ENCODE assay signal across 30 cellular contexts in the genomic region with DNA sequence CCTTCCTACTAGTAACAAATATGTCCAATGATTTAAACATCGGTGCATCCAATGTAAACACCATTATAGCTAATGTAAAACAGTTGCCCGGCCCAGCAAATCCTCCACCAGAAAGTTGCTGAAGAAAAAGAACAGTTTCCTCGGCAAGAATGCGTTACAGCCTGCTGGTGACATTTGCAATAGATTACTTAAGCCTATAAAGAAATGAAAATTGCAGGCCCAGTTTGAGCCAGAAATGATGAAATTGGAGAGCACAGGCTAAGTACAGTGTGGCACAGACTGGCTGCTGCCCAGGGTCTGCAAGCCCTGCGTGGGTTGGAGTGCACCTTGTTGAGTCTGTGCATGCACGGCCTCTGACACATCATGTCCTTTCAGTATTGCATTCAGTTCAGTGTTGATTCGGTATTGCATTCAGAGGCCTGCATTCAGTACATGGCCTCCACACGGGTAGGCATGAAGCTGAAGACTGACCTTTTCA.
DNase-seq lines count a peak whose midpoint lies in the region; ATAC-seq and TF ChIP-seq lines count a peak whose summit lies in the region.
"Had no signal": no experiment of that assay in that cellular context is flagged by ENCODE, and none has a peak within 500 bp of the region (broad histone marks: within the 10 kb centered on the region; RNA-seq: fewer than 3 reads in every experiment).

No MANE protein-coding gene starts in this region.

- CTCF ChIA-PET in SK-N-SH (lab: Yijun Ruan, JAX), result no interaction called here
- CTCF ChIA-PET in PC-9 (lab: Charles Lee), result no interaction called here

- peaks cover 0 to 3% (median 2%) of the 10 kb centered on the region in 3 donors for H3K27me3 Mint-ChIP-seq in immature natural killer cell (ENCODE audit: low read depth in 3 of 3)
- H3K27me3 Mint-ChIP-seq in activated naive CD8-positive, alpha-beta T cell treated with anti-CD3 and anti-CD28 coated beads, Interleukin-2, amount 50 U/mL, for 24 hours, result no peaks in the 10 kb centered on the region
- H3K27me3 Mint-ChIP-seq: activated CD8-positive, alpha-beta memory T cell treated with anti-CD3 and anti-CD28 coated beads, Interleukin-2, amount 10 ng/mL, durations not matched to agents 7 days and 5 days; natural killer cell treated with Interleukin-12 subunit alpha and Interleukin-12 subunit beta and Interleukin-15 and Interleukin-18, amount 100 ng/mL, for 72 hours had no signal

- H3K4me1 ChIP-seq in SK-N-SH (ENCODE audit: control insufficient read depth in 1 of 2, insufficient read depth in 2 of 2, low read depth in 1 of 2, low read length in 1 of 2) (peaks cover 0 to 6% of the 10 kb centered on the region in 2 experiments; a peak in 1 of 4 replicates), esophagus muscularis mucosa (peaks cover 0 to 18% (median 17%) of the 10 kb centered on the region in 4 donors), muscle layer of colon (ENCODE audit: insufficient read depth, low read length) (peaks cover 25% of the 10 kb centered on the region), PC-9 (replicated peaks; ENCODE audit: insufficient read depth) (no peaks in the 10 kb centered on the region)
- H3K4me1 ChIP-seq: foreskin keratinocyte had no signal

- no peak overlapping the region for H2AFZ ChIP-seq in SK-N-SH (ENCODE audit: low read depth)
- no peak overlapping the region for H2AFZ ChIP-seq in PC-9

- H3K4me3 Mint-ChIP-seq in immature natural killer cell, result no peak overlapping the region
- no peak overlapping the region for H3K4me3 Mint-ChIP-seq in activated naive CD8-positive, alpha-beta T cell treated with anti-CD3 and anti-CD28 coated beads, Interleukin-2, amount 50 U/mL, for 24 hours
- H3K4me3 Mint-ChIP-seq: activated CD8-positive, alpha-beta memory T cell treated with anti-CD3 and anti-CD28 coated beads, Interleukin-2, amount 10 ng/mL, durations not matched to agents 7 days and 5 days; activated naive CD4-positive, alpha-beta T cell treated with anti-CD3 and anti-CD28 coated beads for 36 hours; endodermal cell; natural killer cell treated with Interleukin-12 subunit alpha and Interleukin-12 subunit beta and Interleukin-15 and Interleukin-18, amount 100 ng/mL, for 72 hours; stimulated activated naive CD8-positive, alpha-beta T cell treated with anti-CD3 and anti-CD28 coated beads, Interleukin-15, Interleukin-2, amounts not matched to agents 100 ng/mL and 50 ng/mL, for 24 hours; WTC11 had no signal

- POLR2A ChIA-PET in SK-N-SH (lab: Yijun Ruan, JAX) (no interaction called here), PC-9 (lab: Charles Lee; ENCODE audit: unreplicated experiment) (no interaction called here)

- no peak for TF ChIP-seq RAD21 in SK-N-SH (IDR thresholded peaks at IDR 0.05; ENCODE audit: low read length)

- H3K27ac Mint-ChIP-seq in immature natural killer cell, result no peak overlapping the region
- no peak overlapping the region for H3K27ac Mint-ChIP-seq in activated naive CD8-positive, alpha-beta T cell treated with anti-CD3 and anti-CD28 coated beads, Interleukin-2, amount 50 U/mL, for 24 hours
- H3K27ac Mint-ChIP-seq: activated CD8-positive, alpha-beta memory T cell treated with anti-CD3 and anti-CD28 coated beads, Interleukin-2, amount 10 ng/mL, durations not matched to agents 7 days and 5 days; activated naive CD4-positive, alpha-beta T cell treated with anti-CD3 and anti-CD28 coated beads for 36 hours; endodermal cell; natural killer cell treated with Interleukin-12 subunit alpha and Interleukin-12 subunit beta and Interleukin-15 and Interleukin-18, amount 100 ng/mL, for 72 hours; stimulated activated naive CD8-positive, alpha-beta T cell treated with anti-CD3 and anti-CD28 coated beads, Interleukin-15, Interleukin-2, amounts not matched to agents 100 ng/mL and 50 ng/mL, for 24 hours; WTC11 had no signal

- H3K27ac ChIP-seq in SK-N-SH (ENCODE audit: low read depth in 2 of 2, low read length in 1 of 2) (no peak overlapping the region), esophagus muscularis mucosa (replicated peaks in 1 of 4) (peak overlapping the region in 3 of 4 donors; percentile 33 to 47 (median 34)), muscle layer of colon (ENCODE audit: low read depth, low read length) (peak overlapping the region; percentile 1), PC-9 (no peak overlapping the region)
- H3K27ac ChIP-seq: foreskin keratinocyte, ovary had no signal

- TF ChIP-seq EP300 in SK-N-SH (IDR thresholded peaks at IDR 0.05; ENCODE audit: borderline replicate concordance in 1 of 2, low read depth in 1 of 2, low read length in 1 of 2) (no peak), esophagus muscularis mucosa (IDR thresholded peaks at IDR 0.05) (no peak)

- no peaks in the 10 kb centered on the region for H3K4me1 Mint-ChIP-seq in immature natural killer cell
- no peaks in the 10 kb centered on the region for H3K4me1 Mint-ChIP-seq in activated naive CD8-positive, alpha-beta T cell treated with anti-CD3 and anti-CD28 coated beads, Interleukin-2, amount 50 U/mL, for 24 hours
- H3K4me1 Mint-ChIP-seq: activated CD8-positive, alpha-beta memory T cell treated with anti-CD3 and anti-CD28 coated beads, Interleukin-2, amount 10 ng/mL, durations not matched to agents 7 days and 5 days; endodermal cell; WTC11 had no signal

- H3K9me3 Mint-ChIP-seq in immature natural killer cell, result peaks cover 0 to 10% (median 3%) of the 10 kb centered on the region in 6 donors
- H3K9me3 Mint-ChIP-seq in activated naive CD8-positive, alpha-beta T cell treated with anti-CD3 and anti-CD28 coated beads, Interleukin-2, amount 50 U/mL, for 24 hours, result peaks cover 3% of the 10 kb centered on the region
- H3K9me3 Mint-ChIP-seq: activated naive CD4-positive, alpha-beta T cell treated with anti-CD3 and anti-CD28 coated beads for 36 hours; endodermal cell had no signal

- H3K36me3 Mint-ChIP-seq in immature natural killer cell, result no peaks in the 10 kb centered on the region
- no peaks in the 10 kb centered on the region for H3K36me3 Mint-ChIP-seq in activated naive CD8-positive, alpha-beta T cell treated with anti-CD3 and anti-CD28 coated beads, Interleukin-2, amount 50 U/mL, for 24 hours (ENCODE audit: low read depth)
- H3K36me3 Mint-ChIP-seq: activated CD8-positive, alpha-beta memory T cell treated with anti-CD3 and anti-CD28 coated beads, Interleukin-2, amount 10 ng/mL, durations not matched to agents 7 days and 5 days; natural killer cell treated with Interleukin-12 subunit alpha and Interleukin-12 subunit beta and Interleukin-15 and Interleukin-18, amount 100 ng/mL, for 72 hours; WTC11 had no signal

- H3K9ac ChIP-seq in SK-N-SH, result no peak overlapping the region
- no peak overlapping the region for H3K9ac ChIP-seq in muscle layer of colon (ENCODE audit: low read length)

- H3K79me2 ChIP-seq in SK-N-SH (ENCODE audit: insufficient read depth) (no peaks in the 10 kb centered on the region), PC-9 (ENCODE audit: low read depth) (no peaks in the 10 kb centered on the region)

- H3F3A ChIP-seq in SK-N-SH (replicated peaks; ENCODE audit: insufficient read depth), result no peaks in the 10 kb centered on the region
- H3F3A ChIP-seq in PC-9 (ENCODE audit: insufficient read depth, low read depth), result 0 out of 2 replicates have a peak, but pooled peaks cover 3% of the 10 kb centered on the region

- intact Hi-C loops in esophagus muscularis mucosa (cut with DNase I), result loop anchor here (10.0 kb wide), 2 partner anchors 161 to 411 kb away; a partner anchor contains a TSS
- intact Hi-C loops in posterior cingulate gyrus (cut with DNase I), result no loop called here
- intact Hi-C loops in PC-9 (cut with micrococcal nuclease; ENCODE audit: unreplicated experiment), result no loop called here

- H3K4me3 ChIP-seq in SK-N-SH (ENCODE audit: low read depth in 2 of 2, low read length in 1 of 2) (no peak overlapping the region), esophagus muscularis mucosa (no peak overlapping the region), muscle layer of colon (ENCODE audit: low read depth in 1 of 2, low read length in 2 of 2) (no peak overlapping the region), PC-9 (no peak overlapping the region)
- H3K4me3 ChIP-seq: ovary had no signal

- no TSS peak for BruUV-seq in PC-9 (replicated peaks; lab: Mats Ljungman, UMichigan)

- no peak for TF ChIP-seq POLR2A in esophagus muscularis mucosa (IDR thresholded peaks at IDR 0.05; ENCODE audit: low read depth)

- H3K9me3 ChIP-seq in SK-N-SH (no peaks in the 10 kb centered on the region), esophagus muscularis mucosa (peaks cover 0 to 5% (median 0%) of the 10 kb centered on the region in 4 donors), muscle layer of colon (ENCODE audit: low read length) (no peaks in the 10 kb centered on the region), PC-9 (ENCODE audit: insufficient read depth, low read depth) (no peaks in the 10 kb centered on the region; the same call in 1 of the 2 replicates)
- H3K9me3 ChIP-seq: BE2C, ovary had no signal

- TF ChIP-seq CTCF in SK-N-SH (IDR thresholded peaks at IDR 0.05) (no peak), esophagus muscularis mucosa (IDR thresholded peaks at IDR 0.05) (no peak), PC-9 (conservative IDR thresholded peaks at IDR 0.05) (no peak)

- H3K9me2 ChIP-seq in SK-N-SH (no peaks in the 10 kb centered on the region), PC-9 (ENCODE audit: insufficient read depth) (no peaks in the 10 kb centered on the region)

- H3K36me3 ChIP-seq in SK-N-SH (replicated peaks in 1 of 2; ENCODE audit: control insufficient read depth in 1 of 2, insufficient read depth in 2 of 2, low read length in 1 of 2), result no peaks in the 10 kb centered on the region
- H3K36me3 ChIP-seq in esophagus muscularis mucosa, result no peaks in the 10 kb centered on the region
- no peaks in the 10 kb centered on the region for H3K36me3 ChIP-seq in muscle layer of colon (ENCODE audit: insufficient read depth, low read length)
- no peaks in the 10 kb centered on the region for H3K36me3 ChIP-seq in PC-9 (ENCODE audit: low read depth)
- H3K36me3 ChIP-seq: BE2C, ovary had no signal

- no peak for DNase-seq in SK-N-SH
- peak; percentile 81 for DNase-seq in esophagus muscularis mucosa (ENCODE audit: extremely low spot score)
- DNase-seq in posterior cingulate gyrus, result no peak
- DNase-seq in immature natural killer cell, result no peak
- no peak for DNase-seq in activated naive CD8-positive, alpha-beta T cell treated with anti-CD3 and anti-CD28 coated beads, Interleukin-2, amount 50 U/mL, for 24 hours
- no peak for DNase-seq in PC-9
- DNase-seq: 8988T; activated CD4-positive, alpha-beta T cell treated with anti-CD3 and anti-CD28 coated beads, Interleukin-2, amount 50 U/mL, for 1 hour; activated CD8-positive, alpha-beta memory T cell treated with anti-CD3 and anti-CD28 coated beads, Interleukin-2, amount 10 ng/mL, durations not matched to agents 7 days and 5 days; activated naive CD4-positive, alpha-beta T cell treated with anti-CD3 and anti-CD28 coated beads for 36 hours; anterior cingulate cortex; COR-L47; cortex of kidney; DND-41; endodermal cell; foreskin keratinocyte; H7; NCI-H1105; NCI-H2029; NCI-H345; NCI-H774; T1000 had no signal

- ATAC-seq in SK-N-SH treated with all-trans-retinoic acid at 6 μM for 48 hours, result peak; percentile 42
- no peak for ATAC-seq in activated naive CD8-positive, alpha-beta T cell treated with anti-CD3 and anti-CD28 coated beads, Interleukin-2, amount 50 U/mL, for 24 hours
- ATAC-seq: activated CD8-positive, alpha-beta memory T cell treated with anti-CD3 and anti-CD28 coated beads, Interleukin-2, amount 10 ng/mL, durations not matched to agents 7 days and 5 days; foreskin keratinocyte; left lobe of liver; natural killer cell treated with Interleukin-12 subunit alpha and Interleukin-12 subunit beta and Interleukin-15 and Interleukin-18, amount 100 ng/mL, for 72 hours; WTC11 had no signal

- 29% methylated on average over 8 of the region's 8 CpGs for WGBS in SK-N-SH (ENCODE audit: low lambda C conversion rate)
- 47% methylated on average over 8 of the region's 8 CpGs for WGBS in esophagus muscularis mucosa

- H4K20me1 ChIP-seq in SK-N-SH (ENCODE audit: insufficient read depth) (no peaks in the 10 kb centered on the region), PC-9 (ENCODE audit: insufficient read depth) (no peaks in the 10 kb centered on the region)

- H3K4me2 ChIP-seq in SK-N-SH (no peak overlapping the region), PC-9 (no peak overlapping the region)

- H3K27me3 ChIP-seq in SK-N-SH (ENCODE audit: insufficient read depth), result no peaks in the 10 kb centered on the region
- H3K27me3 ChIP-seq in esophagus muscularis mucosa, result no peaks in the 10 kb centered on the region
- H3K27me3 ChIP-seq in muscle layer of colon (ENCODE audit: control insufficient read depth in 1 of 2, insufficient read depth in 2 of 2, low read length in 2 of 2), result no peaks in the 10 kb centered on the region
- H3K27me3 ChIP-seq in PC-9 (ENCODE audit: insufficient read depth, low read depth), result no peaks in the 10 kb centered on the region
- H3K27me3 ChIP-seq: BE2C, foreskin keratinocyte, ovary had no signal

Comparison
In these comparisons a context has a peak if more than half of its experiments do, and no peak if none do; other contexts are left out.
1. H3K27ac ChIP-seq: peak in esophagus muscularis mucosa (3 of 4) and muscle layer of colon (single experiment); none in SK-N-SH (0 of 2) and PC-9 (single experiment).